In the genomic region with DNA sequence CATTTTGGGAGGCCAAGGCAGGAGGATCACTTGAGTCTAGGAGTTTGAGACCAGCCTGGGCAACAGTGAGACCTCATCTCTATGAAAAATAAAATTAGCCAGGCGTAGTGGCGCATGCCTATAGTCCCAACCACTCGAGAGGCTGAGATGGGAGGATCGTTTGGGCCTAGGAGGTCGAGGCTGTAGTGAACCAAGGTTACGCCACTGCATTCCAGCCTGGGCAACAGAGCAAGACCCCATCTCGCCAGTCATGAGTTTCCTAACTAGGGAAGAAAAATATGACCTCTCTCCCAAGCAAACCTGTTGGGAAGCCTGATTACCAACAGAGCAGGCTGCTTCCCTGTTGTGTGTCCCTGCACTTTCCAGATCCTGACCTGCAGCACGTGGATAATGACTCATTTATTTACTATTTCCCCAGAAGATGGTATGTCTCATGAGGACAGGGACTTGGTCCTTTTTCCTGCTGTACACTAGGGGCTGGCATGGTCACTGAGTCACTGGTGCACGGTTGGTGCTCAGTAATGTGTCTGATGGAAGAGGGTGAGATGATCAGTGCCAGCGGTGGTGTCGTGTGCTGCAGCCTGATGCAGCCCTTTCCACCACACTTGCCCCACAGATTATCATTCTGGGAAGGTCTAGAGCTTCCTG, we compare ENCODE assay signal across 10 cellular contexts. TPM values are rescaled to one million over a fixed set of nuclear protein-coding genes. Genes with fewer than 3 reads are reported as not detected.
A peak's percentile ranks its signal among the peaks of the same experiment; 100 is the strongest.
DNase-seq lines count a peak whose midpoint lies in the region; ATAC-seq and TF ChIP-seq lines count a peak whose summit lies in the region.
"Had no signal": no experiment of that assay in that cellular context is flagged by ENCODE, and none has a peak within 500 bp of the region (broad histone marks: within the 10 kb centered on the region; RNA-seq: fewer than 3 reads in every experiment).

No MANE protein-coding gene starts in this region.

- peaks cover 0 to 99% of the 10 kb centered on the region in 2 donors for H3K36me3 ChIP-seq in left lung

- intact Hi-C loops in left lung (cut with DNase I): no loop called here

- no peaks in the 10 kb centered on the region for H3K27me3 ChIP-seq in left lung

- ATAC-seq in left lung (no peak), GM18867 (IDR thresholded peaks at IDR 0.05; ENCODE audit: unreplicated experiment) (no peak)
- ATAC-seq: natural killer cell treated with Interleukin-12 subunit alpha and Interleukin-12 subunit beta and Interleukin-15 and Interleukin-18, amount 100 ng/mL, for 72 hours had no signal

- H3K27ac ChIP-seq in left lung: peak overlapping the region; percentile 72 to 83
- H3K27ac ChIP-seq in temporal lobe (ENCODE audit: low read depth, low read length): peak overlapping the region; percentile 54

- DNase-seq in M059J (ENCODE audit: low read depth): peak; percentile 48
- DNase-seq in cardiac fibroblast (ENCODE audit: low read depth in 2 of 2): peak; percentile 17 to 39
- no peak for DNase-seq in left lung
- DNase-seq in NOMO-1 treated with DMSO at 0.1 percent for 48 hours (lab: John Stamatoyannopoulos, UW; ENCODE audit: unreplicated experiment): no peak
- DNase-seq in OCI-M1 (lab: John Stamatoyannopoulos, UW): no peak
- DNase-seq: activated effector memory CD4-positive, alpha-beta T cell treated with anti-CD3 and anti-CD28 coated beads, Interleukin-2, amount 50 U/mL, for 16 hours; foreskin melanocyte had no signal

- no peak overlapping the region for H3K4me3 ChIP-seq in cardiac fibroblast (replicated peaks in 1 of 2; ENCODE audit: low read depth in 2 of 2, low read length in 2 of 2)
- H3K4me3 ChIP-seq in left lung: no peak overlapping the region

- peaks cover 10 to 12% of the 10 kb centered on the region in 2 donors for H3K4me1 ChIP-seq in left lung

- no peaks in the 10 kb centered on the region for H3K9me3 ChIP-seq in left lung

- TF ChIP-seq CTCF in cardiac fibroblast (IDR thresholded peaks at IDR 0.05; ENCODE audit: low read depth, low read length) (no peak), left lung (IDR thresholded peaks at IDR 0.05) (no peak)

RNA-seq across cellular contexts. Expression of gene NMT1, which starts 30.8 kb away (rescaled TPM):
- 83.4 and 95.0 TPM in 2 replicates for total RNA-seq in M059J (2014; rRNA removed; shearing (Covaris generic))
- 100 to 1,000 TPM; 123 to 129 TPM for total RNA-seq in left lung
- total RNA-seq in temporal lobe: 26.8 TPM

RNA-seq across cellular contexts. Expression of gene PLCD3, which starts 40.4 kb away (rescaled TPM):
- 31.2 and 36.3 TPM in 2 replicates for total RNA-seq in M059J (2014; rRNA removed; shearing (Covaris generic))
- total RNA-seq in left lung (10 to 100 TPM; 41.0 to 49.1 TPM), temporal lobe (3.9 TPM)

RNA-seq across cellular contexts. Expression of gene DCAKD, which starts 40.5 kb away (rescaled TPM):
- total RNA-seq in M059J (2014; rRNA removed; shearing (Covaris generic)): 19.2 and 22.2 TPM in 2 replicates
- total RNA-seq in left lung (10 to 100 TPM; 20.5 to 30.8 TPM), temporal lobe (36.4 TPM)

RNA-seq across cellular contexts. Expression of gene ACBD4, which starts 43.6 kb away (rescaled TPM):
- 1.5 and 3.7 TPM in 2 replicates for total RNA-seq in M059J (2014; rRNA removed; shearing (Covaris generic))
- total RNA-seq in left lung (10 to 100 TPM; 10.6 to 15.7 TPM), temporal lobe (4.2 TPM)

RNA-seq across cellular contexts. Expression of gene HEXIM1, which starts 56.4 kb away (rescaled TPM):
- total RNA-seq in M059J (2014; rRNA removed; shearing (Covaris generic)): 3.4 and 8.0 TPM in 2 replicates
- total RNA-seq in left lung (10 to 100 TPM; 27.3 to 34.6 TPM), temporal lobe (8.1 TPM)

Comparison
In these comparisons a context has a peak if more than half of its experiments do, and no peak if none do; other contexts are left out.
1. DNase-seq: peak in M059J (single experiment) and cardiac fibroblast (2 of 2); none in left lung (0 of 2), NOMO-1 treated with DMSO at 0.1 percent for 48 hours (single experiment) and OCI-M1 (single experiment).